Comparison of ENCODE assay signal across 13 cellular contexts in the genomic region with DNA sequence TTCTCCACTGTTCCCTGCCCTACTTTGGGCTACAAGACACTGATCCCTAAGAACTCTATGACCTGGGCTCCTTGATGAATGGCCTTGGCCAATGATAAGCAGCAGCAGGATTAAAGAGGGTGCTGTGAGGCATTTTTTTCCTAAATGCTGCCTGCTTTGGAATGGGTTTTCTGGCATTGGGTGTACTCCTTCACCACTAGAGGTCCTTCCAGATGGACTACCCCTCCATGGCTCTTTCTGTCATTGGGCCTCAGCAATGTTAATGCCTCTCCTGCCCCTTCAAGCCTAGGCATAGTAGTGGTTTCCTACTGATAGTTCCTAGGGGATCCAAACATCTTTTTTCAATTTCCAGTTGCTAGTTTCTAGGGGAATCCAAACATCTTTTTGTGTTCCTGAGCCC.
DNase-seq lines count a peak whose midpoint lies in the region; ATAC-seq, FAIRE-seq and TF ChIP-seq lines count a peak whose summit lies in the region.
"Had no signal": no experiment of that assay in that cellular context is flagged by ENCODE, and none has a peak within 500 bp of the region (broad histone marks: within the 10 kb centered on the region; RNA-seq: fewer than 3 reads in every experiment).

No MANE protein-coding gene starts in this region.

- H3K27ac Mint-ChIP-seq in neural progenitor cell, result no peak overlapping the region

- POLR2A ChIA-PET in K562 (lab: Yijun Ruan, JAX), result no interaction called here

- H3K4me1 ChIP-seq in K562 (replicated peaks in 1 of 2; ENCODE audit: control insufficient read depth in 2 of 2, insufficient read depth in 2 of 2, low read length in 2 of 2), result no peaks in the 10 kb centered on the region
- no peaks in the 10 kb centered on the region for H3K4me1 ChIP-seq in neural progenitor cell
- H3K4me1 ChIP-seq in gastrocnemius medialis, result no peaks in the 10 kb centered on the region
- peaks cover 17% of the 10 kb centered on the region for H3K4me1 ChIP-seq in mucosa of descending colon (ENCODE audit: low read depth)
- H3K4me1 ChIP-seq: suprapubic skin had no signal

- peak; percentile 42 for FAIRE-seq in K562 (lab: Jason Lieb, UNC)
- FAIRE-seq: A204.1 had no signal

- TF ChIP-seq CTCF in K562 (IDR thresholded peaks at IDR 0.05 in 2 of 3, conservative IDR thresholded peaks at IDR 0.05 in 1 of 3; ENCODE audit: insufficient read depth in 2 of 3, low read depth in 1 of 3, low read length in 3 of 3) (peak; percentile 24 to 44 (median 32); a peak in 2 of 6 replicates), neural progenitor cell (IDR thresholded peaks at IDR 0.05) (peak; percentile 61), gastrocnemius medialis (IDR thresholded peaks at IDR 0.05 in 4 of 5, conservative IDR thresholded peaks at IDR 0.05 in 1 of 5) (no peak), mucosa of descending colon (IDR thresholded peaks at IDR 0.05) (no peak)

- no peaks in the 10 kb centered on the region for H3K36me3 Mint-ChIP-seq in neural progenitor cell

- H3K27me3 ChIP-seq in K562 (ENCODE audit: control insufficient read depth in 2 of 2, insufficient read depth in 2 of 2, low read length in 2 of 2), result no peaks in the 10 kb centered on the region
- H3K27me3 ChIP-seq in neural progenitor cell, result no peaks in the 10 kb centered on the region
- H3K27me3 ChIP-seq in gastrocnemius medialis, result no peaks in the 10 kb centered on the region
- H3K27me3 ChIP-seq: suprapubic skin had no signal

- ATAC-seq in K562 (peak; percentile 69; the same call in 2 of the 3 replicates), gastrocnemius medialis (no peak), mucosa of descending colon (no peak)
- ATAC-seq: sciatic nerve had no signal

- no peaks in the 10 kb centered on the region for H3K36me3 ChIP-seq in K562 (ENCODE audit: control insufficient read depth, insufficient read depth, low read length)
- no peaks in the 10 kb centered on the region for H3K36me3 ChIP-seq in neural progenitor cell
- H3K36me3 ChIP-seq in gastrocnemius medialis, result no peaks in the 10 kb centered on the region
- no peaks in the 10 kb centered on the region for H3K36me3 ChIP-seq in mucosa of descending colon (ENCODE audit: low read depth)
- H3K36me3 ChIP-seq: suprapubic skin had no signal

- H3K4me2 ChIP-seq in K562 (ENCODE audit: insufficient read depth, low read length) (no peak overlapping the region), neural progenitor cell (no peak overlapping the region)

- no peak overlapping the region for H3K4me3 Mint-ChIP-seq in neural progenitor cell

- H3K4me1 Mint-ChIP-seq in neural progenitor cell, result peaks cover 2% of the 10 kb centered on the region

- H3K27me3 Mint-ChIP-seq in neural progenitor cell (ENCODE audit: insufficient read depth, low read depth), result no peaks in the 10 kb centered on the region

- H3K9ac ChIP-seq in K562 (ENCODE audit: insufficient read depth in 1 of 2, low read depth in 2 of 2, low read length in 2 of 2), result no peak overlapping the region
- no peak overlapping the region for H3K9ac ChIP-seq in neural progenitor cell

- intact Hi-C loops in K562 (cut with micrococcal nuclease) (no loop called here), gastrocnemius medialis (cut with DNase I; ENCODE audit: low total_unique reads) (no loop called here), mucosa of descending colon (cut with DNase I, micrococcal nuclease) (no loop called here)

- no TSS peak for BruUV-seq in K562 (replicated peaks; lab: Mats Ljungman, UMichigan)

- no peaks in the 10 kb centered on the region for H3K9me3 Mint-ChIP-seq in neural progenitor cell

- no peak for TF ChIP-seq RAD21 in K562 (CRISPR knock-in tag; conservative IDR thresholded peaks at IDR 0.05 in 1 of 2, IDR thresholded peaks at IDR 0.05 in 1 of 2)

- no peaks in the 10 kb centered on the region for H3K79me2 ChIP-seq in K562 (ENCODE audit: control insufficient read depth, insufficient read depth, low read length)
- no peaks in the 10 kb centered on the region for H3K79me2 ChIP-seq in neural progenitor cell (ENCODE audit: low read depth)

- no peaks in the 10 kb centered on the region for H3F3A ChIP-seq in neural progenitor cell (ENCODE audit: low read depth)

- in situ Hi-C loops in KBM-7 (cut with MboI; ENCODE audit: low pct_unique_long_range_greater_than_20kb, low sequenced_read_pairs) (no loop called here), K562 (cut with MboI) (no loop called here), gastrocnemius medialis (cut with MboI; ENCODE audit: low sequenced_read_pairs in 4 of 4) (no loop called here)

- H3K9me3 ChIP-seq in K562 (replicated peaks; ENCODE audit: control insufficient read depth, insufficient read depth, low read depth, low read length), result no peaks in the 10 kb centered on the region
- H3K9me3 ChIP-seq in neural progenitor cell (ENCODE audit: low read depth), result no peaks in the 10 kb centered on the region
- H3K9me3 ChIP-seq in gastrocnemius medialis, result no peaks in the 10 kb centered on the region
- no peaks in the 10 kb centered on the region for H3K9me3 ChIP-seq in mucosa of descending colon
- H3K9me3 ChIP-seq: suprapubic skin had no signal

- no peaks in the 10 kb centered on the region for H3K9me1 ChIP-seq in K562 (ENCODE audit: control insufficient read depth, insufficient read depth, low read length)

- TF ChIP-seq POLR2A in K562 (conservative IDR thresholded peaks at IDR 0.05) (no peak), gastrocnemius medialis (IDR thresholded peaks at IDR 0.05) (no peak)

- TF ChIP-seq EP300 in K562 (IDR thresholded peaks at IDR 0.05; ENCODE audit: low read length), result no peak

- H3K4me3 ChIP-seq in K562 (no peak overlapping the region), neural progenitor cell (no peak overlapping the region), gastrocnemius medialis (no peak overlapping the region), mucosa of descending colon (no peak overlapping the region)
- H3K4me3 ChIP-seq: suprapubic skin had no signal

- DNase-seq in DMS53 (lab: John Stamatoyannopoulos, UW) (peak; percentile 51), DMS53 treated with DMSO at 0.1 percent for 48 hours (lab: John Stamatoyannopoulos, UW; ENCODE audit: unreplicated experiment) (no peak), KBM-7 (peak; percentile 17), K562 (ENCODE audit: extremely low read depth in 1 of 4, low spot score in 3 of 4) (peak in 2 of 4 experiments; percentile 8 to 13), neural progenitor cell (ENCODE audit: low spot score) (peak; percentile 58), gastrocnemius medialis (no peak), mucosa of descending colon (no peak), NCI-H526 (lab: John Stamatoyannopoulos, UW) (no peak)
- DNase-seq: NCI-H2029 treated with DMSO at 0.1 percent for 48 hours, RPMI8226 had no signal

- H2AFZ ChIP-seq in K562 (ENCODE audit: low read depth, low read length) (no peak overlapping the region), neural progenitor cell (replicated peaks) (no peak overlapping the region)

- H3K27ac ChIP-seq in K562 (ENCODE audit: extremely low read depth, low read depth, low read length) (no peak overlapping the region), neural progenitor cell (no peak overlapping the region), gastrocnemius medialis (no peak overlapping the region)
- H3K27ac ChIP-seq: suprapubic skin had no signal

- H4K20me1 ChIP-seq in K562 (replicated peaks; ENCODE audit: control insufficient read depth, insufficient read depth, low read length), result no peaks in the 10 kb centered on the region
- no peaks in the 10 kb centered on the region for H4K20me1 ChIP-seq in neural progenitor cell (ENCODE audit: low read depth)

- CTCF ChIA-PET in K562 (lab: Yijun Ruan, JAX; ENCODE audit: low intra/inter-chr PET ratio), result no interaction called here

TF ChIP-seq in K562, 482 proteins besides CTCF, POLR2A, EP300 and RAD21 (continues in another document):
- TF ChIP-seq POLR3A (IDR thresholded peaks at IDR 0.05; ENCODE audit: borderline replicate concordance, extremely low read depth, insufficient read depth, insufficient read length), result no peak
- no peak for TF ChIP-seq NONO (IDR thresholded peaks at IDR 0.05; ENCODE audit: low read depth in 2 of 2, low read length in 1 of 2)
- TF ChIP-seq ZNF175 (CRISPR knock-in tag; IDR thresholded peaks at IDR 0.05; ENCODE audit: low read depth), result no peak
- TF ChIP-seq, protein P1, sequence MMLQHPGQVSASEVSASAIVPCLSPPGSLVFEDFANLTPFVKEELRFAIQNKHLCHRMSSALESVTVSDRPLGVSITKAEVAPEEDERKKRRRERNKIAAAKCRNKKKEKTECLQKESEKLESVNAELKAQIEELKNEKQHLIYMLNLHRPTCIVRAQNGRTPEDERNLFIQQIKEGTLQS (IDR thresholded peaks at IDR 0.05), result no peak
- TF ChIP-seq, protein P1 (CRISPR knock-in tag; conservative IDR thresholded peaks at IDR 0.05), result no peak
- TF ChIP-seq ZNF263 (CRISPR knock-in tag; IDR thresholded peaks at IDR 0.05; ENCODE audit: borderline replicate concordance), result no peak
- TF ChIP-seq FOSL1 (tag; conservative IDR thresholded peaks at IDR 0.05), result no peak
- TF ChIP-seq NFIC (IDR thresholded peaks at IDR 0.05), result no peak
- TF ChIP-seq, protein P2, sequence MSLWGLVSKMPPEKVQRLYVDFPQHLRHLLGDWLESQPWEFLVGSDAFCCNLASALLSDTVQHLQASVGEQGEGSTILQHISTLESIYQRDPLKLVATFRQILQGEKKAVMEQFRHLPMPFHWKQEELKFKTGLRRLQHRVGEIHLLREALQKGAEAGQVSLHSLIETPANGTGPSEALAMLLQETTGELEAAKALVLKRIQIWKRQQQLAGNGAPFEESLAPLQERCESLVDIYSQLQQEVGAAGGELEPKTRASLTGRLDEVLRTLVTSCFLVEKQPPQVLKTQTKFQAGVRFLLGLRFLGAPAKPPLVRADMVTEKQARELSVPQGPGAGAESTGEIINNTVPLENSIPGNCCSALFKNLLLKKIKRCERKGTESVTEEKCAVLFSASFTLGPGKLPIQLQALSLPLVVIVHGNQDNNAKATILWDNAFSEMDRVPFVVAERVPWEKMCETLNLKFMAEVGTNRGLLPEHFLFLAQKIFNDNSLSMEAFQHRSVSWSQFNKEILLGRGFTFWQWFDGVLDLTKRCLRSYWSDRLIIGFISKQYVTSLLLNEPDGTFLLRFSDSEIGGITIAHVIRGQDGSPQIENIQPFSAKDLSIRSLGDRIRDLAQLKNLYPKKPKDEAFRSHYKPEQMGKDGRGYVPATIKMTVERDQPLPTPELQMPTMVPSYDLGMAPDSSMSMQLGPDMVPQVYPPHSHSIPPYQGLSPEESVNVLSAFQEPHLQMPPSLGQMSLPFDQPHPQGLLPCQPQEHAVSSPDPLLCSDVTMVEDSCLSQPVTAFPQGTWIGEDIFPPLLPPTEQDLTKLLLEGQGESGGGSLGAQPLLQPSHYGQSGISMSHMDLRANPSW (CRISPR knock-in tag; IDR thresholded peaks at IDR 0.05), result no peak

Comparison
In these comparisons a context has a peak if more than half of its experiments do, and no peak if none do; other contexts are left out.
1. DNase-seq: peak in DMS53 (single experiment), KBM-7 (single experiment) and neural progenitor cell (single experiment); none in DMS53 treated with DMSO at 0.1 percent for 48 hours (single experiment), gastrocnemius medialis (0 of 2), mucosa of descending colon (0 of 3) and NCI-H526 (0 of 2).
2. CTCF ChIP-seq: peak in K562 (3 of 3) and neural progenitor cell (single experiment); none in gastrocnemius medialis (0 of 5) and mucosa of descending colon (single experiment).